Comparison of ENCODE assay signal across 1 cellular context in the genomic region with DNA sequence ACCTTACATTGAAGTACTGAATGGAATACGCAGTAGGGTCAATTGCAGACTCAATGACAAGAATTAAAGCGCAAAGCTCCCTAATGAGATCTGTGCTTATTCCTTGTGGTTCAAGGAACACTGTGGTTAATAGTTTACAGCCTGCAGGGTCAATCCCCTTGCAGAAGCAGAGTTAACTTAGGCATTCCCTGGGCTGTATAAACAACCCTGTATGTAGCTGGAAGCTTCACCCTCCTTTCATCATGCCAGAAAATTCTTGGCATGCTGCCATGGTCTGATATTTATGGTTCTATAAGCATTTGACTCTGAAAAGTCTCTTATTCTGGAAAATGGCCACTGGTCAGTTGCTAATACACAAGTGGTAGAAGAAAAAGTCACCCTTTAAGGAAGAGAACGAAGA.
TF ChIP-seq lines count a peak whose summit lies in the region.

No MANE protein-coding gene starts in this region.

TF ChIP-seq in IMR-90, 13 proteins besides CTCF, POLR2A, EP300 and RAD21 (continued from another document):
- TF ChIP-seq, protein P1, sequence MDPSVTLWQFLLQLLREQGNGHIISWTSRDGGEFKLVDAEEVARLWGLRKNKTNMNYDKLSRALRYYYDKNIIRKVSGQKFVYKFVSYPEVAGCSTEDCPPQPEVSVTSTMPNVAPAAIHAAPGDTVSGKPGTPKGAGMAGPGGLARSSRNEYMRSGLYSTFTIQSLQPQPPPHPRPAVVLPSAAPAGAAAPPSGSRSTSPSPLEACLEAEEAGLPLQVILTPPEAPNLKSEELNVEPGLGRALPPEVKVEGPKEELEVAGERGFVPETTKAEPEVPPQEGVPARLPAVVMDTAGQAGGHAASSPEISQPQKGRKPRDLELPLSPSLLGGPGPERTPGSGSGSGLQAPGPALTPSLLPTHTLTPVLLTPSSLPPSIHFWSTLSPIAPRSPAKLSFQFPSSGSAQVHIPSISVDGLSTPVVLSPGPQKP (IDR thresholded peaks at IDR 0.05; ENCODE audit: borderline replicate concordance, low read depth, low read length) = no peak
- TF ChIP-seq MAFK (IDR thresholded peaks at IDR 0.05; ENCODE audit: low read depth, low read length) = no peak
TF ChIP-seq in IMR-90: peak in this region for 0.
